In genomic region chr11:93234602-93235207, GRCh38 we compare ENCODE assay signal across 8 cellular contexts. TPM values are rescaled to one million over a fixed set of nuclear protein-coding genes. Genes with fewer than 3 reads are reported as not detected.
DNase-seq lines count a peak whose midpoint lies in the region; ATAC-seq and TF ChIP-seq lines count a peak whose summit lies in the region.

No MANE protein-coding gene starts in this region.

- H3K4me2 ChIP-seq in PC-3 (ENCODE audit: low read length) = no peak overlapping the region

- H3K9me3 ChIP-seq in PC-3 (ENCODE audit: low read length) (no peaks in the 10 kb centered on the region), neutrophil (no peaks in the 10 kb centered on the region)

- CTCF ChIA-PET in PC-3 (lab: Charles Lee) = interaction anchor here (0.6 to 0.7 kb wide), 5 partner anchors 36 to 418 kb away, joined by 3 to 5 read pairs (median 3); no protein-coding TSS in a partner anchor

- H3K9ac ChIP-seq in PC-3 (ENCODE audit: low read length) = no peak overlapping the region

- intact Hi-C loops in PC-3 (cut with micrococcal nuclease) = loop anchor here (1.0 to 10.0 kb wide), 4 partner anchors 250 to 418 kb away; partner anchors contain the start of gene SMCO4

- no TSS peak for BruUV-seq in PC-3 (replicated peaks; lab: Mats Ljungman, UMichigan)

- POLR2A ChIA-PET in PC-3 (lab: Charles Lee; ENCODE audit: unreplicated experiment) = interaction anchor here (0.6 kb wide), 1 partner anchor 307 kb away, joined by 3 read pairs; no protein-coding TSS in a partner anchor

- H3K36me3 ChIP-seq in PC-3 (ENCODE audit: low read depth, low read length) = no peaks in the 10 kb centered on the region
- H3K36me3 ChIP-seq in neutrophil = no peaks in the 10 kb centered on the region

- peak; percentile 99 for ATAC-seq in PC-3

- peak; percentile 97 for TF ChIP-seq CTCF in PC-3 (conservative IDR thresholded peaks at IDR 0.05; ENCODE audit: low read depth, low read length)
- TF ChIP-seq CTCF in neutrophil (IDR thresholded peaks at IDR 0.05) = peak; percentile 68

- no peak overlapping the region for H3K4me3 ChIP-seq in PC-3 (ENCODE audit: low read length)
- H3K4me3 ChIP-seq in neutrophil (ENCODE audit: low read depth in 1 of 2, low read length in 1 of 2) = no peak overlapping the region

- DNase-seq in GDM1 (lab: John Stamatoyannopoulos, UW) (peak; percentile 53), H4 (ENCODE audit: low spot score) (peak; percentile 77), Kasumi-1 (lab: John Stamatoyannopoulos, UW) (peak; percentile 76 to 80), PC-3 (peak; percentile 92), activated T-helper 1 cell treated with Interleukin-2 at 50 U/mL for 16 hours (ENCODE audit: low read depth) (peak; percentile 34), fibroblast of the conjunctiva (ENCODE audit: low read depth) (peak; percentile 59), superior temporal gyrus (ENCODE audit: extremely low spot score) (peak; percentile 93)

- H3K27me3 ChIP-seq in PC-3 (ENCODE audit: low read length) (peaks cover 10% of the 10 kb centered on the region), neutrophil (peaks cover 40% of the 10 kb centered on the region)

- no peak overlapping the region for H2AFZ ChIP-seq in PC-3 (ENCODE audit: low read length)

- H3K79me2 ChIP-seq in PC-3 (ENCODE audit: low read length) = no peaks in the 10 kb centered on the region

- no peaks in the 10 kb centered on the region for H3F3A ChIP-seq in PC-3 (ENCODE audit: low read length, unreplicated experiment)

- H3K27ac ChIP-seq in PC-3 (ENCODE audit: low read length) (no peak overlapping the region), neutrophil (no peak overlapping the region)

- no peaks in the 10 kb centered on the region for H4K20me1 ChIP-seq in PC-3 (ENCODE audit: low read length)

- H3K4me1 ChIP-seq in PC-3 (ENCODE audit: insufficient read depth, low read length) (no peaks in the 10 kb centered on the region), neutrophil (ENCODE audit: control insufficient read depth in 1 of 2, insufficient read depth in 1 of 2, low read depth in 1 of 2, low read length in 1 of 2) (no peaks in the 10 kb centered on the region)

- no peaks in the 10 kb centered on the region for H3K9me2 ChIP-seq in PC-3 (replicated peaks; ENCODE audit: low read length)

RNA-seq across cellular contexts. Expression of gene SLC36A4, which starts 36.9 kb away (rescaled TPM):
- total RNA-seq in H4 (2014; rRNA removed; shearing (Covaris generic)) = 2.9 and 10.0 TPM in 2 replicates
- total RNA-seq in PC-3 (2014; rRNA removed) = 10.5 and 21.3 TPM in 2 replicates

Comparison
In these comparisons a context has a peak if more than half of its experiments do, and no peak if none do; other contexts are left out.
1. DNase-seq: peak in every context shown above with its lines; median percentile 93 in superior temporal gyrus; 92 in PC-3; 78 in Kasumi-1; 77 in H4; 59 in fibroblast of the conjunctiva; 53 in GDM1; 34 in activated T-helper 1 cell treated with Interleukin-2 at 50 U/mL for 16 hours.